In the genomic region with DNA sequence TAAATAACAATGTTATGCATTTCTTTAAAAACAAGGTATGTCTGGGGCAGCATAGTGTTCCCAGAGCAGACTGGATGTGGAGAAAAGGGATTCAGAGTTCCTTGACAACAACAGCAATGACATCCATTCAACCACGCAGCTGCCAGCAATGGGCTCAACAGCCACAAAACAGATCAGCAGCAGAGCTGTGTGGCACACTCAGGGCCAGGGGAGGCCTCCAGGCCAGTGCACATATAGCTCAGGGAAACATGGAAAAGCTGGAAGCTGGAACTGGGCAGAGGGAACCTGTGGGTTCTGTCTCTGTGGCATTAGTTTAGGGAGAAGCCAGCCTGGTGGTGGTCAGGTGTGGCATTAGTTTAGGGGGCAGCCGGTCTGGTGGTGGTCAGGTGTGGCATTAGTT, we compare ENCODE assay signal across 22 cellular contexts.
"Had no signal": no experiment of that assay in that cellular context is flagged by ENCODE, and none has a peak within 500 bp of the region (broad histone marks: within the 10 kb centered on the region; RNA-seq: fewer than 3 reads in every experiment).

No MANE protein-coding gene starts in this region.

- H3K4me3 Mint-ChIP-seq: activated CD4-positive, alpha-beta memory T cell treated with anti-CD3 and anti-CD28 coated beads, Interleukin-2, amount 10 ng/mL, durations not matched to agents 7 days and 5 days; activated CD4-positive, alpha-beta T cell treated with anti-CD3 and anti-CD28 coated beads, Interleukin-2, amount 10 ng/mL, durations not matched to agents 7 days and 5 days; activated naive CD4-positive, alpha-beta T cell treated with anti-CD3 and anti-CD28 coated beads for 36 hours; activated naive CD4-positive, alpha-beta T cell treated with anti-CD3 and anti-CD28 coated beads, Interleukin-2, amount 50 U/mL, for 24 hours; activated naive CD8-positive, alpha-beta T cell treated with anti-CD3 and anti-CD28 coated beads for 36 hours; activated naive CD8-positive, alpha-beta T cell treated with anti-CD3 and anti-CD28 coated beads, Interleukin-2, amount 50 U/mL, for 24 hours; activated T-helper 1 cell treated with anti-CD3 and anti-CD28 coated beads, Interleukin-12 subunit alpha, Interleukin-12 subunit beta, Interleukin-2, Interleukin-4 antibody, amounts not matched to agents 30 ng/mL and 10 ng/mL and 1 ng/mL, durations not matched to agents 14 hours and 24 hours and 36 hours had no signal

- H3K27me3 Mint-ChIP-seq: activated CD4-positive, alpha-beta memory T cell treated with anti-CD3 and anti-CD28 coated beads, Interleukin-2, amount 10 ng/mL, durations not matched to agents 7 days and 5 days; activated CD4-positive, alpha-beta T cell treated with anti-CD3 and anti-CD28 coated beads, Interleukin-2, amount 10 ng/mL, durations not matched to agents 7 days and 5 days; activated naive CD8-positive, alpha-beta T cell treated with anti-CD3 and anti-CD28 coated beads, Interleukin-2, amount 50 U/mL, for 24 hours had no signal

- H3K9me3 Mint-ChIP-seq: activated CD4-positive, alpha-beta T cell treated with anti-CD3 and anti-CD28 coated beads, Interleukin-2, amount 10 ng/mL, durations not matched to agents 7 days and 5 days; activated naive CD4-positive, alpha-beta T cell treated with anti-CD3 and anti-CD28 coated beads for 36 hours; activated naive CD4-positive, alpha-beta T cell treated with anti-CD3 and anti-CD28 coated beads, Interleukin-2, amount 50 U/mL, for 24 hours; activated naive CD8-positive, alpha-beta T cell treated with anti-CD3 and anti-CD28 coated beads for 36 hours; activated naive CD8-positive, alpha-beta T cell treated with anti-CD3 and anti-CD28 coated beads, Interleukin-2, amount 50 U/mL, for 24 hours; activated T-helper 1 cell treated with anti-CD3 and anti-CD28 coated beads, Interleukin-12 subunit alpha, Interleukin-12 subunit beta, Interleukin-2, Interleukin-4 antibody, amounts not matched to agents 30 ng/mL and 10 ng/mL and 1 ng/mL, durations not matched to agents 14 hours and 24 hours and 36 hours; activated T-helper 2 cell treated with anti-CD3 and anti-CD28 coated beads, Interferon-gamma antibody, Interleukin-2, Interleukin-4, amounts not matched to agents 10 μg/mL and 5 μg/mL and 100 μg/mL, durations not matched to agents 14 hours and 24 hours and 36 hours had no signal

- DNase-seq: activated CD4-positive, alpha-beta memory T cell treated with anti-CD3 and anti-CD28 coated beads, Interleukin-2, amount 10 ng/mL, durations not matched to agents 7 days and 5 days; activated CD4-positive, alpha-beta T cell treated with anti-CD3 and anti-CD28 coated beads for 1 hour; activated CD4-positive, alpha-beta T cell treated with anti-CD3 and anti-CD28 coated beads for 4 hours; activated CD4-positive, alpha-beta T cell treated with anti-CD3 and anti-CD28 coated beads, Interleukin-2, amount 10 ng/mL, durations not matched to agents 7 days and 5 days; activated CD4-positive, alpha-beta T cell treated with anti-CD3 and anti-CD28 coated beads, Interleukin-2, amount 50 U/mL, for 4 hours; activated effector memory CD4-positive, alpha-beta T cell treated with anti-CD3 and anti-CD28 coated beads, Interleukin-2, amount 50 U/mL, for 16 hours; activated naive CD4-positive, alpha-beta T cell treated with anti-CD3 and anti-CD28 coated beads for 36 hours; activated naive CD8-positive, alpha-beta T cell treated with anti-CD3 and anti-CD28 coated beads for 36 hours; activated naive CD8-positive, alpha-beta T cell treated with anti-CD3 and anti-CD28 coated beads, Interleukin-2, amount 50 U/mL, for 24 hours; activated T-cell treated with anti-CD3 and anti-CD28 coated beads, Interleukin-2, amount 50 U/mL, for 1 hour; activated T-cell treated with anti-CD3 and anti-CD28 coated beads, Interleukin-2, amount 50 U/mL, for 48 hours; adrenal gland; amygdala; body of pancreas; caudate nucleus; effector CD8-positive, alpha-beta T cell; esophagus squamous epithelium; foreskin melanocyte; T-helper 2 cell had no signal

- H3K36me3 Mint-ChIP-seq: activated naive CD4-positive, alpha-beta T cell treated with anti-CD3 and anti-CD28 coated beads, Interleukin-2, amount 50 U/mL, for 24 hours; activated naive CD8-positive, alpha-beta T cell treated with anti-CD3 and anti-CD28 coated beads for 36 hours had no signal

- H3K27ac Mint-ChIP-seq: activated CD4-positive, alpha-beta memory T cell treated with anti-CD3 and anti-CD28 coated beads, Interleukin-2, amount 10 ng/mL, durations not matched to agents 7 days and 5 days; activated CD4-positive, alpha-beta T cell treated with anti-CD3 and anti-CD28 coated beads, Interleukin-2, amount 10 ng/mL, durations not matched to agents 7 days and 5 days; activated naive CD4-positive, alpha-beta T cell treated with anti-CD3 and anti-CD28 coated beads for 36 hours; activated naive CD4-positive, alpha-beta T cell treated with anti-CD3 and anti-CD28 coated beads, Interleukin-2, amount 50 U/mL, for 24 hours; activated naive CD8-positive, alpha-beta T cell treated with anti-CD3 and anti-CD28 coated beads for 36 hours; activated naive CD8-positive, alpha-beta T cell treated with anti-CD3 and anti-CD28 coated beads, Interleukin-2, amount 50 U/mL, for 24 hours; activated T-helper 1 cell treated with anti-CD3 and anti-CD28 coated beads, Interleukin-12 subunit alpha, Interleukin-12 subunit beta, Interleukin-2, Interleukin-4 antibody, amounts not matched to agents 30 ng/mL and 10 ng/mL and 1 ng/mL, durations not matched to agents 14 hours and 24 hours and 36 hours; activated T-helper 2 cell treated with anti-CD3 and anti-CD28 coated beads, Interferon-gamma antibody, Interleukin-2, Interleukin-4, amounts not matched to agents 10 μg/mL and 5 μg/mL and 100 μg/mL, durations not matched to agents 14 hours and 24 hours and 36 hours had no signal

- H3K4me1 Mint-ChIP-seq: activated CD4-positive, alpha-beta memory T cell treated with anti-CD3 and anti-CD28 coated beads, Interleukin-2, amount 10 ng/mL, durations not matched to agents 7 days and 5 days; activated CD4-positive, alpha-beta T cell treated with anti-CD3 and anti-CD28 coated beads, Interleukin-2, amount 10 ng/mL, durations not matched to agents 7 days and 5 days; activated naive CD4-positive, alpha-beta T cell treated with anti-CD3 and anti-CD28 coated beads, Interleukin-2, amount 50 U/mL, for 24 hours; activated naive CD8-positive, alpha-beta T cell treated with anti-CD3 and anti-CD28 coated beads for 36 hours; activated naive CD8-positive, alpha-beta T cell treated with anti-CD3 and anti-CD28 coated beads, Interleukin-2, amount 50 U/mL, for 24 hours had no signal
